Comparison of ENCODE assay signal across 15 cellular contexts in the genomic region with DNA sequence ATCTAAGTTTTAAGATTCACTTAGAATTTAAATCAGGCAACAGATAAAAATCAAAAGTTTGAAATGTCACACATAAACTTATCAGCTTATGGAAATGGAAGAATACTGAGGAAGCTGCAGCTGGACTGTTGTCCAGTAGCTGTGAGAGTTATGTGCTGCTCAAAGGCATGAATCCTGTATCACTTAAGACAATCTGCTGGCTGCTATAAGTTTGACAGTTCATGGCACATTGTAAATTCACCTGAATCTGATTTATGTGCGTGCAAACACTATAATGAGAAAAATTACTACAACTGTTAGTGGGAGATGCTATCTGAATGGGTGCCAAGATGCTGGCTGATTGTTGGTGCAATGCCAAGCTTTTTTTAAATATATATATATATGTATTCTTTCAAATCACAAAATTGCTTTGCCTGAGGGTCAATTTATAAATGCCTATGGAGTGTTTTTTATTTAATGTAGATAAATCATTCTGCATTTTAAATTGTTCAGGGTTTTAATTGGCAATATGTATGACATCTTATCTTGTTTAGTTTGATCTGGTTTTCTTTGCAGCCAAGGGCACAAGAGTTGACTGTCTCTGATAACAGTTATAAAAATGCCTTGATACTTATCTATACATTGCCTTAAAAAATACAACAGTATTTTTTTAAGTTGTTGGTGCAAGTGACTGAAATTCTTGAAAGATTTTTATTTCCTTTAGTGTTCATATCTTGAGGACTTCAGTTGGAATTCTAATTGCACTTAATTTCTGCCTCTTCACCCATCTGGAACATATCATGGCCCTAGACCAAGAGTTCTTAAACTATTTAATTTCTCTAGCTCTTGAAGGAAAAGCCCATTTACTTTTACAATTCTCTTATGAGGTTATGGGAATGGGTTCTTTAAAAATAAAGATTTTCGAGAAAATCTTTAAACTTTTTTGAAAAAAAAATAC. TPM values are rescaled to one million over a fixed set of nuclear protein-coding genes. Genes with fewer than 3 reads are reported as not detected.
"Had no signal": no experiment of that assay in that cellular context is flagged by ENCODE, and none has a peak within 500 bp of the region (broad histone marks: within the 10 kb centered on the region; RNA-seq: fewer than 3 reads in every experiment).

No MANE protein-coding gene starts in this region.

- H3K27me3 ChIP-seq: gastroesophageal sphincter, spleen, suprapubic skin, upper lobe of right lung had no signal

- H3K4me3 ChIP-seq: gastroesophageal sphincter, psoas muscle, spleen, suprapubic skin, upper lobe of right lung had no signal

- H3K27ac ChIP-seq: gastroesophageal sphincter, psoas muscle, suprapubic skin, upper lobe of right lung had no signal

- DNase-seq: activated T-cell treated with anti-CD3 and anti-CD28 coated beads, Interleukin-2, amount 50 U/mL, for 1 hour; amygdala; effector memory CD4-positive, alpha-beta T cell; islet precursor cell; left ventricle myocardium superior; mesendoderm; nephron progenitor cell; psoas muscle; spleen; stimulated activated CD4-positive, alpha-beta T cell treated with anti-CD3 and anti-CD28 coated beads, Interleukin-2, amount 100 ng/mL, for 24 hours; stimulated activated naive CD8-positive, alpha-beta T cell treated with anti-CD3 and anti-CD28 coated beads, Interleukin-15, Interleukin-2, amounts not matched to agents 100 U/mL and 50 U/mL, for 24 hours; upper lobe of right lung had no signal

- H3K4me1 ChIP-seq: gastroesophageal sphincter, psoas muscle, spleen, suprapubic skin, upper lobe of right lung had no signal

- H3K9me3 ChIP-seq: psoas muscle, spleen, suprapubic skin, upper lobe of right lung had no signal

- H3K36me3 ChIP-seq: gastroesophageal sphincter, spleen, suprapubic skin, upper lobe of right lung had no signal

RNA-seq across cellular contexts. Expression of gene CAVIN2, which starts 48.7 kb away (rescaled TPM):
- total RNA-seq: activated naive CD4-positive, alpha-beta T cell treated with anti-CD3 and anti-CD28 coated beads, Interleukin-2, amount 50 U/mL, for 72 hours had no signal
